8 cellular contexts compared by ENCODE assay signal in the genomic region with DNA sequence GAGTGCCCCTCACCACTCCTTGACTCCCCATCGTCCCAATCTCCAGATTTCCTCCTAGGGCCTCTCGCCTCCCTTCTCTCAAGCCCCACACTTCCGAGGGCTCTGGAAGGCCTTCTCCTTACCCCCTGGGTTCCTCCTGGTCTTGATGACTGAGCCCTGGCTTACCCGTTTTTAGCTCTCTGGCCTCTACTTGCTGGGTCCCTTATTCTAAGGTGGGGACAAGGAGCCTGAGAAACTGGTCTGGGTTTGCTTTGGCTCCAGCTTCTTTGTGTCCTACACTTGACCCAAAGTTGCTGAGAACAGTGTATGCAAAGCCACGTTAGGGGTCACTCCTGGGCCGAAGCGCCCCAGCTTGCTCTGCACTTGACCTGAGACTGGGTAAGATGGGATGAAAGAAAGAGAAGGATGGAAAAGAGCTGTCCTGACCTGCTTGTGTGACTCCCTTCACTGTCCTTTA. TPM values are rescaled to one million over a fixed set of nuclear protein-coding genes. Genes with fewer than 3 reads are reported as not detected.
DNase-seq lines count a peak whose midpoint lies in the region; ATAC-seq and TF ChIP-seq lines count a peak whose summit lies in the region.

No MANE protein-coding gene starts in this region.

- H4K20me1 ChIP-seq in smooth muscle cell (ENCODE audit: low read depth), result peaks cover 9% of the 10 kb centered on the region

- H3F3A ChIP-seq in smooth muscle cell (ENCODE audit: low read depth), result no peaks in the 10 kb centered on the region

- peak overlapping the region; percentile 99 for H2AFZ ChIP-seq in smooth muscle cell (ENCODE audit: low read depth)

- H3K4me1 ChIP-seq in ascending aorta (peaks cover 0 to 7% of the 10 kb centered on the region in 2 donors), smooth muscle cell (ENCODE audit: low read depth) (peaks cover 13% of the 10 kb centered on the region)

- H3K27ac ChIP-seq in KOPT-K1 (ENCODE audit: low read depth, low read length, poor library complexity, severe bottlenecking) (peak overlapping the region; percentile 79), ascending aorta (peak overlapping the region; percentile 81 to 90), smooth muscle cell (ENCODE audit: low read depth) (no peak overlapping the region)

- no peak for TF ChIP-seq CTCF in AG10803 (conservative IDR thresholded peaks at IDR 0.05; ENCODE audit: low read length)
- no peak for TF ChIP-seq CTCF in ascending aorta (IDR thresholded peaks at IDR 0.05)
- no peak for TF ChIP-seq CTCF in smooth muscle cell (IDR thresholded peaks at IDR 0.05; ENCODE audit: borderline replicate concordance, insufficient read depth, poor library complexity, severe bottlenecking)

- H3K36me3 ChIP-seq in KOPT-K1 (ENCODE audit: insufficient read depth, low read length), result peaks cover 33% of the 10 kb centered on the region
- H3K36me3 ChIP-seq in ascending aorta, result no peaks in the 10 kb centered on the region
- no peaks in the 10 kb centered on the region for H3K36me3 ChIP-seq in smooth muscle cell (ENCODE audit: low read depth)

- 27% methylated on average over 7 of the region's 7 CpGs for WGBS in smooth muscle cell (ENCODE audit: low lambda C conversion rate)

- peaks cover 23% of the 10 kb centered on the region for H3K79me2 ChIP-seq in smooth muscle cell (ENCODE audit: low read depth)

- H3K4me2 ChIP-seq in smooth muscle cell, result peak overlapping the region; percentile 86

- no peak for DNase-seq in AG10803 (ENCODE audit: low read depth)
- DNase-seq in ascending aorta (ENCODE audit: low spot score in 2 of 2), result no peak
- peak; percentile 15 for DNase-seq in smooth muscle cell (lab: John Stamatoyannopoulos, UW; ENCODE audit: unreplicated experiment)
- no peak for DNase-seq in DMS79 treated with DMSO at 0.1 percent for 48 hours (lab: John Stamatoyannopoulos, UW)
- no peak for DNase-seq in NCI-H128 (lab: John Stamatoyannopoulos, UW; ENCODE audit: unreplicated experiment)

- H3K4me3 ChIP-seq in AG10803 (ENCODE audit: low read length) (peak overlapping the region; percentile 94), ascending aorta (peak overlapping the region; percentile 89 to 99), iPS-11a (ENCODE audit: low read depth, low read length) (peak overlapping the region; percentile 62), smooth muscle cell (peak overlapping the region; percentile 70)

- peak overlapping the region; percentile 86 for H3K9ac ChIP-seq in smooth muscle cell (ENCODE audit: low read depth)

- no peaks in the 10 kb centered on the region for H3K27me3 ChIP-seq in ascending aorta
- H3K27me3 ChIP-seq in smooth muscle cell (ENCODE audit: low read depth), result no peaks in the 10 kb centered on the region

- ATAC-seq in GM19328 (IDR thresholded peaks at IDR 0.05; ENCODE audit: unreplicated experiment), result peak; percentile 16

- H3K9me3 ChIP-seq in KOPT-K1 (ENCODE audit: insufficient read depth, low read length, poor library complexity, severe bottlenecking) (no peaks in the 10 kb centered on the region), ascending aorta (no peaks in the 10 kb centered on the region), smooth muscle cell (replicated peaks; ENCODE audit: low read depth) (no peaks in the 10 kb centered on the region)

- intact Hi-C loops in ascending aorta (cut with DNase I), result no loop called here

RNA-seq across cellular contexts. Expression of a gene that starts 0.8 kb away (rescaled TPM):
- total RNA-seq in ascending aorta (30.5 TPM), smooth muscle cell (6.9 and 7.2 TPM in 2 replicates)
- 10.8 and 14.8 TPM in 2 replicates for polyA plus RNA-seq in smooth muscle cell

RNA-seq across cellular contexts. Expression of a gene that starts 16.7 kb away (rescaled TPM):
- total RNA-seq in ascending aorta (32.5 TPM), smooth muscle cell (19.9 and 20.3 TPM in 2 replicates)
- 9.6 and 12.1 TPM in 2 replicates for polyA plus RNA-seq in smooth muscle cell
